ENCODE assay signal across 8 cellular contexts in the genomic region with DNA sequence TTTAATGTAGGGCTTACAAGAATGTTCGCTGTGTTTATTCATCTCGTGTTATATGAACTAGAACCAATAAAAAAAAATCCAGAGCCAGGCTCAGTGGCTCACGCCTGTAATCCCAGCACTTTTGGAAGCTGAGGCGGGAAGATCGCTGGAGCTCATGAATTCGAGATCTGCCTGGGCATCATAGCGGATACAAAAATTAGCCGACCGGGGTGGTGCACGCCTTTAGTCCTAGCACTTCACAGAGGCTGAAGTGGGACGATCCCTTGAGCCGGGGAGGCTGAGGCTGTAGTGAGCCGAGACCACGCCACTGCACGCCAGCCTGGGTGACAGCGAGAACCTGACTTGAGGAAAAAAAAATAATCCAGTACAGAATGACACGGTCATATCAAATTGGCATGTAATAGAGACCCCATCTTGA. TPM values are rescaled to one million over a fixed set of nuclear protein-coding genes. Genes with fewer than 3 reads are reported as not detected.
DNase-seq lines count a peak whose midpoint lies in the region; ATAC-seq and TF ChIP-seq lines count a peak whose summit lies in the region.

No MANE protein-coding gene starts in this region.

- peaks cover 0 to 45% (median 18%) of the 10 kb centered on the region in 9 donors for H3K27me3 ChIP-seq in heart left ventricle
- H3K27me3 ChIP-seq in gastrocnemius medialis, result peaks cover 59 to 78% (median 70%) of the 10 kb centered on the region in 3 donors

- intact Hi-C loops in heart left ventricle (cut with DNase I), result loop anchor here in 1 of 10 donors (2.0 to 10.0 kb wide), 2 partner anchors 27 to 1271 kb away; a partner anchor contains a TSS
- intact Hi-C loops in gastrocnemius medialis (cut with DNase I; ENCODE audit: low total_unique reads), result loop anchor here (2.0 kb wide), 2 partner anchors 27 to 29 kb away; a partner anchor contains a TSS

- peaks cover 6 to 44% (median 22%) of the 10 kb centered on the region in 12 donors for H3K4me1 ChIP-seq in heart left ventricle
- peaks cover 25 to 31% of the 10 kb centered on the region in 2 donors for H3K4me1 ChIP-seq in gastrocnemius medialis

- TF ChIP-seq CTCF in heart left ventricle (IDR thresholded peaks at IDR 0.05) (no peak), gastrocnemius medialis (IDR thresholded peaks at IDR 0.05 in 4 of 5, conservative IDR thresholded peaks at IDR 0.05 in 1 of 5) (no peak)

- TF ChIP-seq POLR2A in heart left ventricle (IDR thresholded peaks at IDR 0.05) (no peak), gastrocnemius medialis (IDR thresholded peaks at IDR 0.05) (no peak)

- H3K27ac ChIP-seq in heart left ventricle, result peak overlapping the region in 2 of 12 donors; percentile 2 to 85
- H3K27ac ChIP-seq in gastrocnemius medialis, result no peak overlapping the region

- peak overlapping the region; percentile 55 to 98 (median 70) for H3K4me3 ChIP-seq in heart left ventricle
- peak overlapping the region; percentile 60 to 66 (median 64) for H3K4me3 ChIP-seq in gastrocnemius medialis

- in situ Hi-C loops in gastrocnemius medialis (cut with MboI; ENCODE audit: low sequenced_read_pairs in 4 of 4), result no loop called here

- DNase-seq in activated CD4-positive, CD25-positive, alpha-beta regulatory T cell treated with anti-CD3 and anti-CD28 coated beads, Interleukin-2, amount 50 U/mL, for 72 hours, result peak; percentile 53
- DNase-seq in activated CD4-positive, CD25-positive, alpha-beta regulatory T cell (lab: John Stamatoyannopoulos, UW), result no peak
- DNase-seq in LHCN-M2 (ENCODE audit: low read depth), result peak; percentile 66
- peak; percentile 26 for DNase-seq in activated CD8-positive, alpha-beta memory T cell treated with anti-CD3 and anti-CD28 coated beads, Interleukin-2, amount 50 U/mL, for 4 hours
- DNase-seq in heart left ventricle, result no peak
- DNase-seq in gastrocnemius medialis, result no peak
- DNase-seq in middle frontal gyrus (ENCODE audit: extremely low spot score, low spot score), result no peak

- no peak for ATAC-seq in heart left ventricle
- no peak for ATAC-seq in gastrocnemius medialis
- ATAC-seq in HG03457 (IDR thresholded peaks at IDR 0.05; ENCODE audit: unreplicated experiment), result no peak

- WGBS in heart left ventricle, 4 donors, result 0 to 1% (median 1%) methylated on average over 17 of the region's 17 CpGs

- no peaks in the 10 kb centered on the region for H3K36me3 ChIP-seq in heart left ventricle
- no peaks in the 10 kb centered on the region for H3K36me3 ChIP-seq in gastrocnemius medialis

- no peaks in the 10 kb centered on the region for H3K9me3 ChIP-seq in heart left ventricle
- H3K9me3 ChIP-seq in gastrocnemius medialis, result no peaks in the 10 kb centered on the region

RNA-seq across cellular contexts. Expression of a gene that starts 46.2 kb away (rescaled TPM):
- total RNA-seq in LHCN-M2 (2014; rRNA removed), result not detected in 2 replicates
- polyA plus RNA-seq in LHCN-M2 (2012), result not detected
- total RNA-seq in heart left ventricle, result not detected
- not detected for polyA plus RNA-seq in heart left ventricle
- total RNA-seq in gastrocnemius medialis, result not detected

Comparison
In these comparisons a context has a peak if more than half of its experiments do, and no peak if none do; other contexts are left out.
1. DNase-seq: peak in activated CD4-positive, CD25-positive, alpha-beta regulatory T cell treated with anti-CD3 and anti-CD28 coated beads, Interleukin-2, amount 50 U/mL, for 72 hours (single experiment), LHCN-M2 (single experiment) and activated CD8-positive, alpha-beta memory T cell treated with anti-CD3 and anti-CD28 coated beads, Interleukin-2, amount 50 U/mL, for 4 hours (single experiment); none in activated CD4-positive, CD25-positive, alpha-beta regulatory T cell (0 of 4), heart left ventricle (0 of 5), gastrocnemius medialis (0 of 2) and middle frontal gyrus (single experiment).